ENCODE assay signal across 8 cellular contexts in genomic region chr9:114538241-114538640, GRCh38. TPM values are rescaled to one million over a fixed set of nuclear protein-coding genes. Genes with fewer than 3 reads are reported as not detected.
DNase-seq lines count a peak whose midpoint lies in the region; ATAC-seq and TF ChIP-seq lines count a peak whose summit lies in the region.

No MANE protein-coding gene starts in this region.

- no peaks in the 10 kb centered on the region for H3K36me3 Mint-ChIP-seq in glutamatergic neuron (ENCODE audit: unreplicated experiment)

- peaks cover 3% of the 10 kb centered on the region for H3K9me3 ChIP-seq in WERI-Rb-1 (ENCODE audit: severe bottlenecking)
- no peaks in the 10 kb centered on the region for H3K9me3 ChIP-seq in left lung
- H3K9me3 ChIP-seq in uterus, result no peaks in the 10 kb centered on the region

- H3K4me3 Mint-ChIP-seq in glutamatergic neuron (ENCODE audit: unreplicated experiment), result no peak overlapping the region

- ATAC-seq in HG03175 (IDR thresholded peaks at IDR 0.05; ENCODE audit: unreplicated experiment) (peak; percentile 83), left lung (peak; percentile 59), left ventricle myocardium superior (no peak)

- H3K27me3 Mint-ChIP-seq in glutamatergic neuron (ENCODE audit: unreplicated experiment), result no peaks in the 10 kb centered on the region

- H3K36me3 ChIP-seq in WERI-Rb-1 (no peaks in the 10 kb centered on the region), left lung (no peaks in the 10 kb centered on the region), uterus (no peaks in the 10 kb centered on the region)

- H3K9me3 Mint-ChIP-seq in glutamatergic neuron (ENCODE audit: unreplicated experiment), result no peaks in the 10 kb centered on the region

- intact Hi-C loops in left lung (cut with DNase I), result no loop called here
- intact Hi-C loops in uterus (cut with DNase I; ENCODE audit: low total_unique reads), result no loop called here
- intact Hi-C loops in left ventricle myocardium superior (cut with micrococcal nuclease), result no loop called here

- no peak overlapping the region for H3K27ac Mint-ChIP-seq in glutamatergic neuron (ENCODE audit: unreplicated experiment)

- TF ChIP-seq CTCF in GM12872 (IDR thresholded peaks at IDR 0.05; ENCODE audit: insufficient read depth, low read depth, low read length) (peak; percentile 53), WERI-Rb-1 (IDR thresholded peaks at IDR 0.05; ENCODE audit: low read depth, low read length) (peak; percentile 84), left lung (IDR thresholded peaks at IDR 0.05) (no peak), glutamatergic neuron (IDR thresholded peaks at IDR 0.05; ENCODE audit: partially characterized antibody, unreplicated experiment) (no peak), uterus (IDR thresholded peaks at IDR 0.05) (no peak)

- H3K4me1 Mint-ChIP-seq in glutamatergic neuron (ENCODE audit: low read depth, unreplicated experiment), result no peaks in the 10 kb centered on the region

- no peaks in the 10 kb centered on the region for H3K4me1 ChIP-seq in left lung
- no peaks in the 10 kb centered on the region for H3K4me1 ChIP-seq in uterus

- no peak overlapping the region for H3K4me3 ChIP-seq in WERI-Rb-1 (ENCODE audit: low read depth, low read length)
- no peak overlapping the region for H3K4me3 ChIP-seq in left lung
- H3K4me3 ChIP-seq in uterus, result no peak overlapping the region

- H3K27me3 ChIP-seq in WERI-Rb-1 (ENCODE audit: insufficient read depth, low read depth, severe bottlenecking) (no peaks in the 10 kb centered on the region), left lung (no peaks in the 10 kb centered on the region), uterus (no peaks in the 10 kb centered on the region)

- peak; percentile 88 for DNase-seq in WERI-Rb-1
- DNase-seq in left lung, result no peak
- no peak for DNase-seq in NCI-H2107 (lab: John Stamatoyannopoulos, UW)
- no peak for DNase-seq in glutamatergic neuron
- no peak for DNase-seq in uterus
- DNase-seq in left ventricle myocardium superior, result no peak

- no peak for TF ChIP-seq POLR2A in uterus (IDR thresholded peaks at IDR 0.05)

- no peak overlapping the region for H3K27ac ChIP-seq in WERI-Rb-1
- H3K27ac ChIP-seq in left lung, result no peak overlapping the region
- no peak overlapping the region for H3K27ac ChIP-seq in uterus

RNA-seq across cellular contexts. Expression of gene WHRN, which starts 33.0 kb away (rescaled TPM):
- total RNA-seq in left lung (1 to 10 TPM; 5.1 to 6.8 TPM), glutamatergic neuron (ENCODE audit: unreplicated experiment) (3.2 TPM), uterus (10 to 100 TPM in 2 of 4 donors, 1 to 10 TPM in 2; 4.0 to 32.3 (median 20.2) TPM), left ventricle myocardium superior (0.57 TPM)

RNA-seq across cellular contexts. Expression of gene ATP6V1G1, which starts 49.3 kb away (rescaled TPM):
- 10 to 100 TPM; 96.6 to 99.9 TPM for total RNA-seq in left lung
- 156 TPM for total RNA-seq in glutamatergic neuron (ENCODE audit: unreplicated experiment)
- total RNA-seq in uterus, result 100 to 1,000 TPM in 2 of 4 donors, 10 to 100 TPM in 2; 90.9 to 310 (median 130) TPM
- total RNA-seq in left ventricle myocardium superior, result 64.4 TPM

Comparison
In these comparisons a context has a peak if more than half of its experiments do, and no peak if none do; other contexts are left out.
1. CTCF ChIP-seq: peak in GM12872 (single experiment) and WERI-Rb-1 (single experiment); none in left lung (0 of 2), glutamatergic neuron (single experiment) and uterus (0 of 4).